In genomic region chr9:136545065-136545965, GRCh38 we compare ENCODE assay signal across 7 cellular contexts. TPM values are rescaled to one million over a fixed set of nuclear protein-coding genes. Genes with fewer than 3 reads are reported as not detected.
DNase-seq lines count a peak whose midpoint lies in the region; ATAC-seq and TF ChIP-seq lines count a peak whose summit lies in the region.

No MANE protein-coding gene starts in this region.

- H3K27ac ChIP-seq in cingulate gyrus (ENCODE audit: low read depth, low read length) (peak overlapping the region; percentile 91), thoracic aorta (peak overlapping the region; percentile 71 to 77)

- peak; percentile 70 for DNase-seq in activated CD4-positive, CD25-positive, alpha-beta regulatory T cell treated with anti-CD3 and anti-CD28 coated beads, Interleukin-2, amount 50 U/mL, for 72 hours
- DNase-seq in thoracic aorta (ENCODE audit: low spot score) (no peak), COLO829 (ENCODE audit: low spot score) (no peak)

- peak overlapping the region; percentile 68 for H3K9ac ChIP-seq in mucosa of stomach (ENCODE audit: low read length)

- ATAC-seq in GM19395 (IDR thresholded peaks at IDR 0.05; ENCODE audit: unreplicated experiment) (peak; percentile 20), HG03342 (IDR thresholded peaks at IDR 0.05; ENCODE audit: unreplicated experiment) (peak; percentile 5), thoracic aorta (ENCODE audit: insufficient number of reproducible peaks, low FRiP score, low read depth) (peak; percentile 0)

- peak overlapping the region; percentile 33 for H3K4me3 ChIP-seq in mucosa of stomach (ENCODE audit: low read length)
- peak overlapping the region; percentile 88 for H3K4me3 ChIP-seq in thoracic aorta

- H3K4me1 ChIP-seq in mucosa of stomach (ENCODE audit: control insufficient read depth, insufficient read depth, low read length) = peaks cover 39% of the 10 kb centered on the region
- H3K4me1 ChIP-seq in thoracic aorta (ENCODE audit: control insufficient read depth in 1 of 2, low read depth in 2 of 2) = peaks cover 28 to 60% of the 10 kb centered on the region in 2 donors

- no peaks in the 10 kb centered on the region for H3K36me3 ChIP-seq in mucosa of stomach (ENCODE audit: control insufficient read depth, insufficient read depth, low read length)
- peaks cover 7% of the 10 kb centered on the region for H3K36me3 ChIP-seq in thoracic aorta

- TF ChIP-seq CTCF in thoracic aorta (IDR thresholded peaks at IDR 0.05) = no peak

- H3K27me3 ChIP-seq in mucosa of stomach (ENCODE audit: control insufficient read depth, insufficient read depth, low read length) (peaks cover 16% of the 10 kb centered on the region), thoracic aorta (replicated peaks; ENCODE audit: insufficient read depth) (no peaks in the 10 kb centered on the region)

- H3K9me3 ChIP-seq in mucosa of stomach (ENCODE audit: control insufficient read depth, low read length) (no peaks in the 10 kb centered on the region), thoracic aorta (no peaks in the 10 kb centered on the region)

RNA-seq across cellular contexts. Expression of gene NOTCH1, which starts 0.5 kb away (rescaled TPM):
- 10 to 100 TPM; 40.9 to 48.1 TPM for total RNA-seq in thoracic aorta
